Comparison of ENCODE assay signal across 12 cellular contexts in genomic region chr2:106147665-106148064, GRCh38. TPM values are rescaled to one million over a fixed set of nuclear protein-coding genes. Genes with fewer than 3 reads are reported as not detected.
DNase-seq lines count a peak whose midpoint lies in the region; ATAC-seq, FAIRE-seq and TF ChIP-seq lines count a peak whose summit lies in the region.
"Had no signal": no experiment of that assay in that cellular context is flagged by ENCODE, and none has a peak within 500 bp of the region (broad histone marks: within the 10 kb centered on the region; RNA-seq: fewer than 3 reads in every experiment).

No MANE protein-coding gene starts in this region.

- H3K9ac ChIP-seq in astrocyte (ENCODE audit: low read length): no peak overlapping the region

- H3K27me3 ChIP-seq in astrocyte (ENCODE audit: insufficient read depth, low read length): no peaks in the 10 kb centered on the region
- H3K27me3 ChIP-seq: right lobe of liver had no signal

- peak overlapping the region; percentile 70 for H3K27ac Mint-ChIP-seq in activated naive CD4-positive, alpha-beta T cell treated with anti-CD3 and anti-CD28 coated beads, Interleukin-2, amount 50 U/mL, for 24 hours
- H3K27ac Mint-ChIP-seq in astrocyte (ENCODE audit: unreplicated experiment): peak overlapping the region; percentile 91
- H3K27ac Mint-ChIP-seq in stimulated activated naive CD8-positive, alpha-beta T cell treated with anti-CD3 and anti-CD28 coated beads, Interleukin-15, Interleukin-2, amounts not matched to agents 100 ng/mL and 50 ng/mL, for 24 hours: peak overlapping the region; percentile 53

- FAIRE-seq in astrocyte (lab: Jason Lieb, UNC): no peak

- DNase-seq in activated naive CD4-positive, alpha-beta T cell treated with Interleukin-2 at 50 U/mL for 16 hours: no peak
- DNase-seq in astrocyte (ENCODE audit: low read depth) (no peak), HPDE6-E6E7 (ENCODE audit: extremely low spot score) (no peak), SIG-M5 treated with dmso at 0.1 percent for 504 hours (lab: John Stamatoyannopoulos, UW; ENCODE audit: unreplicated experiment) (no peak)
- DNase-seq: NCI-H1092 treated with DMSO at 0.1 percent for 48 hours; right lobe of liver; stimulated activated naive B cell treated with anti-CD40 and anti-IgM and Interleukin-4, amounts not matched to agents 10 μg/mL and 1 μg/mL and 100 μg/mL, for 72 hours had no signal

- peak; percentile 58 for ATAC-seq in HG03460 (IDR thresholded peaks at IDR 0.05; ENCODE audit: unreplicated experiment)
- ATAC-seq in HG02588 (IDR thresholded peaks at IDR 0.05; ENCODE audit: unreplicated experiment): no peak
- ATAC-seq: right lobe of liver; Right ventricle myocardium inferior; stimulated activated naive B cell treated with anti-CD40 and anti-IgM and Interleukin-4, amounts not matched to agents 10 μg/mL and 1 μg/mL and 100 μg/mL, for 72 hours had no signal

- no peak overlapping the region for H3K4me3 ChIP-seq in astrocyte (ENCODE audit: insufficient read depth, low read depth, low read length)
- H3K4me3 ChIP-seq: right lobe of liver had no signal

- peaks cover 2% of the 10 kb centered on the region for H4K20me1 ChIP-seq in astrocyte (ENCODE audit: insufficient read depth, low read length)

- peaks cover 47% of the 10 kb centered on the region for H3K36me3 Mint-ChIP-seq in activated naive CD4-positive, alpha-beta T cell treated with anti-CD3 and anti-CD28 coated beads, Interleukin-2, amount 50 U/mL, for 24 hours
- H3K36me3 Mint-ChIP-seq in astrocyte (ENCODE audit: low read depth, unreplicated experiment): peaks cover 14% of the 10 kb centered on the region
- H3K36me3 Mint-ChIP-seq in stimulated activated naive CD8-positive, alpha-beta T cell treated with anti-CD3 and anti-CD28 coated beads, Interleukin-15, Interleukin-2, amounts not matched to agents 100 ng/mL and 50 ng/mL, for 24 hours (ENCODE audit: low read depth): peaks cover 71% of the 10 kb centered on the region

- H2AFZ ChIP-seq in astrocyte (ENCODE audit: low read depth, low read length): no peak overlapping the region

- no peaks in the 10 kb centered on the region for H3K27me3 Mint-ChIP-seq in activated naive CD4-positive, alpha-beta T cell treated with anti-CD3 and anti-CD28 coated beads, Interleukin-2, amount 50 U/mL, for 24 hours
- H3K27me3 Mint-ChIP-seq in astrocyte (ENCODE audit: low read depth, unreplicated experiment): no peaks in the 10 kb centered on the region
- H3K27me3 Mint-ChIP-seq in stimulated activated naive CD8-positive, alpha-beta T cell treated with anti-CD3 and anti-CD28 coated beads, Interleukin-15, Interleukin-2, amounts not matched to agents 100 ng/mL and 50 ng/mL, for 24 hours: no peaks in the 10 kb centered on the region
- H3K27me3 Mint-ChIP-seq: stimulated activated naive B cell treated with anti-CD40 and anti-IgM and Interleukin-4, amounts not matched to agents 10 μg/mL and 1 μg/mL and 100 μg/mL, for 72 hours had no signal

- peaks cover 22% of the 10 kb centered on the region for H3K4me1 ChIP-seq in astrocyte (ENCODE audit: insufficient read depth, low read length)
- H3K4me1 ChIP-seq: right lobe of liver had no signal

- H3K4me2 ChIP-seq in astrocyte (ENCODE audit: low read length): peak overlapping the region; percentile 50

- peaks cover 4% of the 10 kb centered on the region for H3K36me3 ChIP-seq in astrocyte (ENCODE audit: insufficient read depth, low read length)
- H3K36me3 ChIP-seq: right lobe of liver had no signal

- H3K9me3 Mint-ChIP-seq in activated naive CD4-positive, alpha-beta T cell treated with anti-CD3 and anti-CD28 coated beads, Interleukin-2, amount 50 U/mL, for 24 hours: peaks cover under 1% of the 10 kb centered on the region
- peaks cover 3% of the 10 kb centered on the region for H3K9me3 Mint-ChIP-seq in astrocyte (ENCODE audit: unreplicated experiment)
- peaks cover under 1% of the 10 kb centered on the region for H3K9me3 Mint-ChIP-seq in stimulated activated naive CD8-positive, alpha-beta T cell treated with anti-CD3 and anti-CD28 coated beads, Interleukin-15, Interleukin-2, amounts not matched to agents 100 ng/mL and 50 ng/mL, for 24 hours

- H3K27ac ChIP-seq in astrocyte (ENCODE audit: low read depth, low read length): no peak overlapping the region
- H3K27ac ChIP-seq: right lobe of liver had no signal

- no peak for TF ChIP-seq CTCF in astrocyte (IDR thresholded peaks at IDR 0.05; ENCODE audit: insufficient read depth, low read depth, low read length)

- no peaks in the 10 kb centered on the region for H3K79me2 ChIP-seq in astrocyte (ENCODE audit: insufficient read depth, low read length)

- no peak overlapping the region for H3K4me3 Mint-ChIP-seq in activated naive CD4-positive, alpha-beta T cell treated with anti-CD3 and anti-CD28 coated beads, Interleukin-2, amount 50 U/mL, for 24 hours
- H3K4me3 Mint-ChIP-seq in astrocyte (ENCODE audit: unreplicated experiment): no peak overlapping the region
- H3K4me3 Mint-ChIP-seq in stimulated activated naive CD8-positive, alpha-beta T cell treated with anti-CD3 and anti-CD28 coated beads, Interleukin-15, Interleukin-2, amounts not matched to agents 100 ng/mL and 50 ng/mL, for 24 hours: peak overlapping the region; percentile 55
- H3K4me3 Mint-ChIP-seq: stimulated activated naive B cell treated with anti-CD40 and anti-IgM and Interleukin-4, amounts not matched to agents 10 μg/mL and 1 μg/mL and 100 μg/mL, for 72 hours had no signal

- H3K4me1 Mint-ChIP-seq in activated naive CD4-positive, alpha-beta T cell treated with anti-CD3 and anti-CD28 coated beads, Interleukin-2, amount 50 U/mL, for 24 hours: peaks cover 66% of the 10 kb centered on the region
- H3K4me1 Mint-ChIP-seq in astrocyte (ENCODE audit: low read depth, unreplicated experiment): peaks cover 25% of the 10 kb centered on the region
- peaks cover 58% of the 10 kb centered on the region for H3K4me1 Mint-ChIP-seq in stimulated activated naive CD8-positive, alpha-beta T cell treated with anti-CD3 and anti-CD28 coated beads, Interleukin-15, Interleukin-2, amounts not matched to agents 100 ng/mL and 50 ng/mL, for 24 hours (ENCODE audit: low read depth)

- H3K9me3 ChIP-seq in astrocyte (ENCODE audit: insufficient read depth, low read depth, low read length): no peaks in the 10 kb centered on the region
- H3K9me3 ChIP-seq: right lobe of liver had no signal

RNA-seq across cellular contexts. Expression of gene UXS1, which starts 46.4 kb away (rescaled TPM):
- total RNA-seq in astrocyte: 43.1 and 49.2 TPM in 2 replicates
